14 cellular contexts compared by ENCODE assay signal in genomic region chr12:117069926-117070900, GRCh38. TPM values are rescaled to one million over a fixed set of nuclear protein-coding genes. Genes with fewer than 3 reads are reported as not detected.
A peak's percentile ranks its signal among the peaks of the same experiment; 100 is the strongest.
DNase-seq lines count a peak whose midpoint lies in the region; ATAC-seq and TF ChIP-seq lines count a peak whose summit lies in the region.
"Had no signal": no experiment of that assay in that cellular context is flagged by ENCODE, and none has a peak within 500 bp of the region (broad histone marks: within the 10 kb centered on the region; RNA-seq: fewer than 3 reads in every experiment).

No MANE protein-coding gene starts in this region.

- no peak overlapping the region for H3K4me3 Mint-ChIP-seq in stimulated activated naive B cell treated with anti-CD40 and anti-IgM and Interleukin-4, amounts not matched to agents 10 μg/mL and 1 μg/mL and 100 μg/mL, for 72 hours
- H3K4me3 Mint-ChIP-seq: activated CD4-positive, alpha-beta T cell treated with anti-CD3 and anti-CD28 coated beads, Interleukin-2, amount 10 ng/mL, durations not matched to agents 7 days and 5 days had no signal

- intact Hi-C loops in left ventricle myocardium inferior (cut with micrococcal nuclease) (no loop called here), sciatic nerve (cut with DNase I) (no loop called here)

- peak overlapping the region; percentile 85 for H3K27ac ChIP-seq in left ventricle myocardium inferior (replicated peaks)
- H3K27ac ChIP-seq: colonic mucosa, uterus had no signal

- no peak overlapping the region for H3K27ac Mint-ChIP-seq in stimulated activated naive B cell treated with anti-CD40 and anti-IgM and Interleukin-4, amounts not matched to agents 10 μg/mL and 1 μg/mL and 100 μg/mL, for 72 hours
- H3K27ac Mint-ChIP-seq: activated CD4-positive, alpha-beta T cell treated with anti-CD3 and anti-CD28 coated beads, Interleukin-2, amount 10 ng/mL, durations not matched to agents 7 days and 5 days had no signal

- ATAC-seq in sciatic nerve: peak; percentile 52
- no peak for ATAC-seq in stimulated activated naive B cell treated with anti-CD40 and anti-IgM and Interleukin-4, amounts not matched to agents 10 μg/mL and 1 μg/mL and 100 μg/mL, for 72 hours (replicated peaks)

- no peaks in the 10 kb centered on the region for H3K36me3 Mint-ChIP-seq in stimulated activated naive B cell treated with anti-CD40 and anti-IgM and Interleukin-4, amounts not matched to agents 10 μg/mL and 1 μg/mL and 100 μg/mL, for 72 hours

- H3K9me3 Mint-ChIP-seq in stimulated activated naive B cell treated with anti-CD40 and anti-IgM and Interleukin-4, amounts not matched to agents 10 μg/mL and 1 μg/mL and 100 μg/mL, for 72 hours: no peaks in the 10 kb centered on the region
- H3K9me3 Mint-ChIP-seq: activated CD4-positive, alpha-beta T cell treated with anti-CD3 and anti-CD28 coated beads, Interleukin-2, amount 10 ng/mL, durations not matched to agents 7 days and 5 days had no signal

- no peaks in the 10 kb centered on the region for H3K27me3 Mint-ChIP-seq in stimulated activated naive B cell treated with anti-CD40 and anti-IgM and Interleukin-4, amounts not matched to agents 10 μg/mL and 1 μg/mL and 100 μg/mL, for 72 hours
- H3K27me3 Mint-ChIP-seq: activated CD4-positive, alpha-beta T cell treated with anti-CD3 and anti-CD28 coated beads, Interleukin-2, amount 10 ng/mL, durations not matched to agents 7 days and 5 days had no signal

- H3K27me3 ChIP-seq in H7 (ENCODE audit: control insufficient read depth, insufficient read depth, low read length): no peaks in the 10 kb centered on the region
- H3K27me3 ChIP-seq in left ventricle myocardium inferior (ENCODE audit: low read depth): no peaks in the 10 kb centered on the region
- H3K27me3 ChIP-seq: colonic mucosa, uterus had no signal

- no peaks in the 10 kb centered on the region for H3K36me3 ChIP-seq in H7 (replicated peaks; ENCODE audit: control insufficient read depth, insufficient read depth, low read length)
- H3K36me3 ChIP-seq in left ventricle myocardium inferior: no peaks in the 10 kb centered on the region
- H3K36me3 ChIP-seq: colonic mucosa, uterus had no signal

- H3K4me1 Mint-ChIP-seq in stimulated activated naive B cell treated with anti-CD40 and anti-IgM and Interleukin-4, amounts not matched to agents 10 μg/mL and 1 μg/mL and 100 μg/mL, for 72 hours: no peaks in the 10 kb centered on the region

- peak; percentile 44 for DNase-seq in H7
- no peak for DNase-seq in left ventricle myocardium inferior
- DNase-seq in sciatic nerve (ENCODE audit: low spot score): no peak
- no peak for DNase-seq in stimulated activated naive B cell treated with anti-CD40 and anti-IgM and Interleukin-4, amounts not matched to agents 10 μg/mL and 1 μg/mL and 100 μg/mL, for 72 hours
- no peak for DNase-seq in NCI-H526 (lab: John Stamatoyannopoulos, UW)
- no peak for DNase-seq in cerebellar nuclear complex (lab: John Stamatoyannopoulos, UW)
- DNase-seq: activated CD4-positive, alpha-beta T cell treated with anti-CD3 and anti-CD28 coated beads, Interleukin-2, amount 10 ng/mL, durations not matched to agents 7 days and 5 days; activated naive CD4-positive, alpha-beta T cell treated with Interleukin-2 at 50 U/mL for 16 hours; colonic mucosa; midbrain; NCI-H187; uterus had no signal

- no peaks in the 10 kb centered on the region for H3K9me3 ChIP-seq in left ventricle myocardium inferior (replicated peaks)
- H3K9me3 ChIP-seq: colonic mucosa, uterus had no signal

- H3K4me3 ChIP-seq in H7 (ENCODE audit: insufficient read depth, low read depth, low read length) (no peak overlapping the region), left ventricle myocardium inferior (no peak overlapping the region)
- H3K4me3 ChIP-seq: colonic mucosa, uterus had no signal

- H3K4me1 ChIP-seq in left ventricle myocardium inferior: peaks cover 42% of the 10 kb centered on the region
- H3K4me1 ChIP-seq: colonic mucosa, uterus had no signal

- TF ChIP-seq CTCF in left ventricle myocardium inferior (IDR thresholded peaks at IDR 0.05; ENCODE audit: borderline replicate concordance): no peak

TF ChIP-seq in PFSK-1, 5 proteins besides CTCF, POLR2A, EP300 and RAD21:
- TF ChIP-seq TAF1 (IDR thresholded peaks at IDR 0.05; ENCODE audit: borderline replicate concordance, insufficient read depth, low read length) (no peak), SIN3A (IDR thresholded peaks at IDR 0.05; ENCODE audit: borderline replicate concordance, insufficient read depth, low read length) (peak; percentile 45; the same call in 1 of the 2 replicates)

RNA-seq across cellular contexts. Expression of gene TESC, which starts 29.0 kb away (rescaled TPM):
- 15.8 and 18.3 TPM in 2 replicates for total RNA-seq in H7 (2014; rRNA removed; shearing (Covaris generic))
- 78.0 TPM for polyA plus RNA-seq in PFSK-1 (2012; ENCODE audit: insufficient read length, low read depth)
- 92.1 TPM for total RNA-seq in left ventricle myocardium inferior
- total RNA-seq in sciatic nerve: 16.6 TPM
- total RNA-seq: fibroblast of villous mesenchyme had no signal
